14 cellular contexts compared by ENCODE assay signal in the genomic region with DNA sequence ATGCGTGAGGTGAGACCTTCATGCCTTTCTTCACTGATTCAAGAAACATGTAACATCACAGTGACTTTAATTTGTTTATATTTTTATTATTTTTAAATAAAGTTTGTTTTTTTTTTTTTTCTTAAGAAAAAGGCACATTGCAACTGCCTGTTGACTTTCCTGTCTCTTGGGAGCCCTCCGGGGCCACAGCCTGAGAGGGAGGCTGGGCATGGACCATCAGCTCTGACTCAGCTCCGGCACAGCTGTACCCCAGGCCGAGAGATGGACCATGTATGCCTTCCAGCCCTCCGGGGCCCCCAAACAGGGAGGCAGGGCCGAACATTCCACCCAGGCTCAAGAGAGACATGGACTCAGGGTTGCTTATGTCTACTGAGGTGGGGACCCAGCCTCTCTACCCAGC.
"Had no signal": no experiment of that assay in that cellular context is flagged by ENCODE, and none has a peak within 500 bp of the region (broad histone marks: within the 10 kb centered on the region; RNA-seq: fewer than 3 reads in every experiment).

No MANE protein-coding gene starts in this region.

- H3K9me3 ChIP-seq: colonic mucosa, tibial artery had no signal

- DNase-seq: activated CD4-positive, alpha-beta T cell treated with anti-CD3 and anti-CD28 coated beads, Interleukin-2, amount 50 U/mL, for 4 hours; activated CD4-positive, CD25-positive, alpha-beta regulatory T cell treated with anti-CD3 and anti-CD28 coated beads, Interleukin-2, amount 50 U/mL, for 72 hours; activated naive CD4-positive, alpha-beta T cell treated with Interleukin-2 at 50 U/mL for 16 hours; activated T-cell treated with anti-CD3 and anti-CD28 coated beads, Interleukin-2, amount 50 U/mL, for 72 hours; colonic mucosa; kidney; left ventricle myocardium superior; retina; tibial artery had no signal

- ATAC-seq: activated T-cell treated with anti-CD3 and anti-CD28 coated beads, Interleukin-2, amount 50 U/mL, for 72 hours; left ventricle myocardium superior had no signal

- H3K9me3 Mint-ChIP-seq: activated T-cell treated with anti-CD3 and anti-CD28 coated beads, Interleukin-2, amount 50 U/mL, for 72 hours; neural progenitor cell had no signal

- H3K4me3 ChIP-seq: cardiac muscle cell, colonic mucosa, neural progenitor cell, skin epidermis, tibial artery had no signal

- H3K27ac Mint-ChIP-seq: neural progenitor cell had no signal

- H3K36me3 Mint-ChIP-seq: neural progenitor cell had no signal

- H3K4me1 ChIP-seq: colonic mucosa, neural progenitor cell had no signal

- H3K27ac ChIP-seq: cardiac muscle cell, colonic mucosa, neural progenitor cell, skin epidermis, tibial artery had no signal

- H3K27me3 ChIP-seq: cardiac muscle cell, colonic mucosa, neural progenitor cell, tibial artery had no signal

- H3K36me3 ChIP-seq: colonic mucosa, neural progenitor cell had no signal

- FAIRE-seq: endothelial cell of umbilical vein, frontal cortex, kidney had no signal

- H3K4me3 Mint-ChIP-seq: activated T-cell treated with anti-CD3 and anti-CD28 coated beads, Interleukin-2, amount 50 U/mL, for 72 hours; neural progenitor cell had no signal
